Comparison of ENCODE assay signal across 15 cellular contexts in genomic region chr16:28636093-28636823, GRCh38. TPM values are rescaled to one million over a fixed set of nuclear protein-coding genes. Genes with fewer than 3 reads are reported as not detected.
DNase-seq lines count a peak whose midpoint lies in the region; FAIRE-seq and TF ChIP-seq lines count a peak whose summit lies in the region.
"Not testable (repeated sequence)": the region's sequence is repeated elsewhere in the genome, so short reads cannot be mapped to it uniquely, and the experiment has no call there.
"Had no signal": no experiment of that assay in that cellular context is flagged by ENCODE, and none has a peak within 500 bp of the region (broad histone marks: within the 10 kb centered on the region; RNA-seq: fewer than 3 reads in every experiment).

No MANE protein-coding gene starts in this region.

- not testable (repeated sequence) for H3K27me3 ChIP-seq in MG63; bronchial epithelial cell (ENCODE audit: control insufficient read depth, insufficient read depth, low read length)

- DNase-seq in ACHN, result peak; percentile 64
- DNase-seq in HCEC 1CT, result peak; percentile 74
- peak; percentile 38 for DNase-seq in MG63
- peak; percentile 50 for DNase-seq in SW480 (ENCODE audit: low spot score)
- DNase-seq in bronchial epithelial cell (ENCODE audit: low read depth), result peak; percentile 97
- peak; percentile 84 for DNase-seq in fibroblast of mammary gland (ENCODE audit: low read depth)
- peak; percentile 65 for DNase-seq in kidney glomerular epithelial cell (lab: John Stamatoyannopoulos, UW)
- peak; percentile 72 for DNase-seq in retinal pigment epithelial cell (ENCODE audit: low read depth)

- H3K9me3 ChIP-seq in MG63, result not testable (repeated sequence)

- in situ Hi-C loops in ACHN (cut with HindIII; ENCODE audit: low pct_ligation_motif_present, low pct_unique_long_range_greater_than_20kb, low sequenced_read_pairs), result not testable (repeated sequence)

- TF ChIP-seq CTCF in bronchial epithelial cell (IDR thresholded peaks at IDR 0.05; ENCODE audit: insufficient read depth, low read length, severe bottlenecking); fibroblast of mammary gland (conservative IDR thresholded peaks at IDR 0.05; ENCODE audit: control insufficient read depth, insufficient read depth, low read depth, low read length); retinal pigment epithelial cell (conservative IDR thresholded peaks at IDR 0.05; ENCODE audit: low read depth, low read length): not testable (repeated sequence)

- not testable (repeated sequence) for FAIRE-seq in bronchial epithelial cell (lab: Jason Lieb, UNC)

- H3K4me3 ChIP-seq in MG63; bronchial epithelial cell (ENCODE audit: low read depth, low read length); fibroblast of mammary gland (ENCODE audit: control insufficient read depth, low read depth, low read length); retinal pigment epithelial cell (ENCODE audit: low read length): not testable (repeated sequence)

- H3K36me3 ChIP-seq in MG63; bronchial epithelial cell (ENCODE audit: control insufficient read depth, insufficient read depth, low read length): not testable (repeated sequence)

RNA-seq across cellular contexts. Expression of gene NPIPB8, which starts 1.6 kb away (rescaled TPM):
- not detected in 2 replicates for total RNA-seq in MG63 (2014; rRNA removed; shearing (Covaris generic); ENCODE audit: low replicate concordance)
- total RNA-seq in bronchial epithelial cell, result not detected in 2 replicates
- total RNA-seq: A673; activated CD8-positive, alpha-beta T cell treated with anti-CD3 and anti-CD28 coated beads for 36 hours; activated T-helper 17 cell treated with anti-CD3 and anti-CD28 coated beads, Interleukin-2, amount 50 U/mL, for 72 hours; H4; left ventricle myocardium inferior; pulmonary artery endothelial cell had no signal

RNA-seq across cellular contexts. Expression of gene SULT1A1, which starts 26.4 kb away (rescaled TPM):
- 0.12 and 2.3 TPM in 2 replicates for total RNA-seq in MG63 (2014; rRNA removed; shearing (Covaris generic); ENCODE audit: low replicate concordance)
- 5.0 and 6.3 TPM in 2 replicates for total RNA-seq in bronchial epithelial cell

RNA-seq across cellular contexts. Expression of gene SULT1A2, which starts 39.4 kb away (rescaled TPM):
- total RNA-seq in MG63 (2014; rRNA removed; shearing (Covaris generic); ENCODE audit: low replicate concordance), result not detected in 2 replicates
- total RNA-seq in bronchial epithelial cell, result 0.51 TPM in 1 of 2 replicates, not detected in the other
- total RNA-seq: dermis microvascular lymphatic vessel endothelial cell had no signal

Comparison
In these comparisons a context has a peak if more than half of its experiments do, and no peak if none do; other contexts are left out.
1. DNase-seq: peak in every context shown above with its lines; median percentile 97 in bronchial epithelial cell; 84 in fibroblast of mammary gland; 74 in HCEC 1CT; 72 in retinal pigment epithelial cell; 65 in kidney glomerular epithelial cell; 64 in ACHN; 50 in SW480; 38 in MG63.